Comparison of ENCODE assay signal across 7 cellular contexts in genomic region chr3:158110658-158111018, GRCh38. TPM values are rescaled to one million over a fixed set of nuclear protein-coding genes. Genes with fewer than 3 reads are reported as not detected.
DNase-seq lines count a peak whose midpoint lies in the region; ATAC-seq and TF ChIP-seq lines count a peak whose summit lies in the region.

No MANE protein-coding gene starts in this region.

- H3K4me3 ChIP-seq in epithelial cell of proximal tubule (ENCODE audit: low read depth, low read length) (peak overlapping the region; percentile 74), rectal smooth muscle tissue (ENCODE audit: low read length) (peak overlapping the region; percentile 83)

- peak overlapping the region; percentile 38 for H3K27ac ChIP-seq in rectal smooth muscle tissue (ENCODE audit: low read depth, low read length)

- H3K36me3 ChIP-seq in rectal smooth muscle tissue (ENCODE audit: control insufficient read depth, insufficient read depth, low read length) = no peaks in the 10 kb centered on the region

- peak; percentile 94 for DNase-seq in NCI-H1694 treated with DMSO at 0.1 percent for 48 hours (lab: John Stamatoyannopoulos, UW)
- DNase-seq in epithelial cell of proximal tubule (ENCODE audit: low read depth) = no peak
- DNase-seq in iPS-NIHi7 (ENCODE audit: extremely low spot score) = no peak
- no peak for DNase-seq in activated CD4-positive, CD25-positive, alpha-beta regulatory T cell (lab: John Stamatoyannopoulos, UW)
- no peak for DNase-seq in NCI-H69 (lab: John Stamatoyannopoulos, UW)

- no peak for TF ChIP-seq CTCF in epithelial cell of proximal tubule (conservative IDR thresholded peaks at IDR 0.05; ENCODE audit: low read depth, low read length)

- no peaks in the 10 kb centered on the region for H3K4me1 ChIP-seq in rectal smooth muscle tissue (ENCODE audit: control insufficient read depth, insufficient read depth, low read length)

- peaks cover 14% of the 10 kb centered on the region for H3K27me3 ChIP-seq in rectal smooth muscle tissue (ENCODE audit: control insufficient read depth, insufficient read depth, low read length)

- H3K9ac ChIP-seq in rectal smooth muscle tissue (ENCODE audit: low read length) = peak overlapping the region; percentile 33

- peak; percentile 2 for ATAC-seq in GM21381 (IDR thresholded peaks at IDR 0.05; ENCODE audit: unreplicated experiment)

RNA-seq across cellular contexts. Expression of gene RSRC1, which starts 0.7 kb away (rescaled TPM):
- 32.7 and 45.6 TPM in 2 replicates for total RNA-seq in epithelial cell of proximal tubule

RNA-seq across cellular contexts. Expression of gene SHOX2, which starts 4.4 kb away (rescaled TPM):
- total RNA-seq in epithelial cell of proximal tubule = not detected in 2 replicates
